In genomic region chr12:113136128-113136989, GRCh38 we compare ENCODE assay signal across 8 cellular contexts. TPM values are rescaled to one million over a fixed set of nuclear protein-coding genes. Genes with fewer than 3 reads are reported as not detected.
A peak's percentile ranks its signal among the peaks of the same experiment; 100 is the strongest.
DNase-seq lines count a peak whose midpoint lies in the region; ATAC-seq lines count a peak whose summit lies in the region.

No MANE protein-coding gene starts in this region.

- peak; percentile 45 for DNase-seq in COLO829 (ENCODE audit: low spot score)
- DNase-seq in NCI-H460 (ENCODE audit: extremely low read depth, low read depth): peak; percentile 23
- DNase-seq in activated T-cell treated with anti-CD3 and anti-CD28 coated beads, Interleukin-2, amount 50 U/mL, for 48 hours: peak; percentile 83 to 85
- DNase-seq in iPS-NIHi11 (ENCODE audit: low spot score): peak; percentile 35
- DNase-seq in stimulated activated CD8-positive, alpha-beta memory T cell treated with anti-CD3 and anti-CD28 coated beads, Interleukin-15, amount 100 ng/mL, for 48 hours (ENCODE audit: low read depth in 2 of 2): peak; percentile 62
- DNase-seq in SKM-1 (lab: John Stamatoyannopoulos, UW; ENCODE audit: unreplicated experiment): no peak

- ATAC-seq in HG03039 (IDR thresholded peaks at IDR 0.05; ENCODE audit: unreplicated experiment) (no peak), GM21381 (IDR thresholded peaks at IDR 0.05; ENCODE audit: unreplicated experiment) (no peak)

RNA-seq across cellular contexts. Expression of gene RASAL1, which starts 0.8 kb away (rescaled TPM):
- 2.3 and 2.6 TPM in 2 replicates for total RNA-seq in NCI-H460 (2014; rRNA removed; shearing (Covaris generic))
- 34.5 and 45.6 TPM in 2 replicates for polyA plus RNA-seq in NCI-H460 (2014; cell fraction: nucleus; rRNA removed)

RNA-seq across cellular contexts. Expression of gene CFAP73, which starts 13.2 kb away (rescaled TPM):
- total RNA-seq in NCI-H460 (2014; rRNA removed; shearing (Covaris generic)): 0.20 and 0.97 TPM in 2 replicates
- polyA plus RNA-seq in NCI-H460 (2014; cell fraction: nucleus; rRNA removed): 2.9 and 3.0 TPM in 2 replicates

RNA-seq across cellular contexts. Expression of gene DDX54, which starts 48.9 kb away (rescaled TPM):
- total RNA-seq in NCI-H460 (2014; rRNA removed; shearing (Covaris generic)): 54.5 and 61.9 TPM in 2 replicates
- 72.3 and 125 TPM in 2 replicates for polyA plus RNA-seq in NCI-H460 (2014; cell fraction: nucleus; rRNA removed)

RNA-seq across cellular contexts. Expression of gene RITA1, which starts 49.2 kb away (rescaled TPM):
- 22.3 and 25.9 TPM in 2 replicates for total RNA-seq in NCI-H460 (2014; rRNA removed; shearing (Covaris generic))
- 39.6 and 44.8 TPM in 2 replicates for polyA plus RNA-seq in NCI-H460 (2014; cell fraction: nucleus; rRNA removed)
